9 cellular contexts compared by ENCODE assay signal in the genomic region with DNA sequence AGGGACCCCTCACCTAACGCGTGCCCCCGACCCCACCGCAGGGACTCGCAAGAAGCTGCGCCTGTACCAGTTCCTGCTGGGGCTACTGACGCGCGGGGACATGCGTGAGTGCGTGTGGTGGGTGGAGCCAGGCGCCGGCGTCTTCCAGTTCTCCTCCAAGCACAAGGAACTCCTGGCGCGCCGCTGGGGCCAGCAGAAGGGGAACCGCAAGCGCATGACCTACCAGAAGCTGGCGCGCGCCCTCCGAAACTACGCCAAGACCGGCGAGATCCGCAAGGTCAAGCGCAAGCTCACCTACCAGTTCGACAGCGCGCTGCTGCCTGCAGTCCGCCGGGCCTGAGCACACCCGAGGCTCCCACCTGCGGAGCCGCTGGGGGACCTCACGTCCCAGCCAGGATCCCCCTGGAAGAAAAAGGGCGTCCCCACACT. TPM values are rescaled to one million over a fixed set of nuclear protein-coding genes. Genes with fewer than 3 reads are reported as not detected.
DNase-seq lines count a peak whose midpoint lies in the region; ATAC-seq and TF ChIP-seq lines count a peak whose summit lies in the region.
"Had no signal": no experiment of that assay in that cellular context is flagged by ENCODE, and none has a peak within 500 bp of the region (broad histone marks: within the 10 kb centered on the region; RNA-seq: fewer than 3 reads in every experiment).

No MANE protein-coding gene starts in this region.

- peak; percentile 87 for DNase-seq in AG20443 (ENCODE audit: low spot score)
- no peak for DNase-seq in LNCaP clone FGC (ENCODE audit: low read depth)
- DNase-seq in adrenal gland, result peak; percentile 74 to 87 (median 86)
- DNase-seq in left cardiac atrium, result peak; percentile 89
- DNase-seq in prostate gland (ENCODE audit: low spot score), result peak; percentile 74
- DNase-seq in NCI-H1436 (lab: John Stamatoyannopoulos, UW), result no peak
- DNase-seq in SW480 (ENCODE audit: low spot score), result no peak

- ATAC-seq in left cardiac atrium, result peak; percentile 70 to 72
- ATAC-seq in HG02571 (IDR thresholded peaks at IDR 0.05; ENCODE audit: unreplicated experiment), result no peak

- H3K4me3 ChIP-seq in LNCaP clone FGC (ENCODE audit: low read depth, low read length) (peak overlapping the region; percentile 28), adrenal gland (peak overlapping the region in 1 of 4 donors; percentile 36), prostate gland (peak overlapping the region; percentile 13 to 22)

- H3K27ac ChIP-seq in adrenal gland (peak overlapping the region in 2 of 5 donors; percentile 59 to 78), prostate gland (no peak overlapping the region)

- intact Hi-C loops in adrenal gland (cut with DNase I) (no loop called here), left cardiac atrium (cut with DNase I) (no loop called here), prostate gland (cut with DNase I) (no loop called here)

- 3 to 15% (median 7%) methylated on average over 19 to 38 of the region's 38 CpGs; no CpG with 5 or more reads in 1 of the 4 donors for WGBS in adrenal gland, 4 donors
- WGBS in prostate gland, result 12% methylated on average over 19 of the region's 38 CpGs

- H3K9me3 ChIP-seq in adrenal gland (replicated peaks in 1 of 3), result no peaks in the 10 kb centered on the region
- H3K9me3 ChIP-seq in prostate gland, result no peaks in the 10 kb centered on the region

- H3K4me1 ChIP-seq in adrenal gland (replicated peaks in 1 of 2) (peaks cover 0 to 12% of the 10 kb centered on the region in 2 donors), prostate gland (replicated peaks) (no peaks in the 10 kb centered on the region)

- TF ChIP-seq POLR2A in adrenal gland (IDR thresholded peaks at IDR 0.05), result no peak
- peak; percentile 67 for TF ChIP-seq POLR2A in prostate gland (IDR thresholded peaks at IDR 0.05)

- H3K36me3 ChIP-seq in adrenal gland (replicated peaks in 1 of 2), result no peaks in the 10 kb centered on the region
- no peaks in the 10 kb centered on the region for H3K36me3 ChIP-seq in prostate gland

- H3K27me3 ChIP-seq in adrenal gland (peaks cover 19% of the 10 kb centered on the region), prostate gland (replicated peaks; ENCODE audit: insufficient read depth) (no peaks in the 10 kb centered on the region)

- no peak for TF ChIP-seq CTCF in LNCaP clone FGC (IDR thresholded peaks at IDR 0.05; ENCODE audit: control insufficient read depth, extremely low read depth, insufficient read depth)
- TF ChIP-seq CTCF in adrenal gland (IDR thresholded peaks at IDR 0.05), result no peak
- TF ChIP-seq CTCF in prostate gland (IDR thresholded peaks at IDR 0.05), result no peak

RNA-seq across cellular contexts. Expression of a gene that starts 4.7 kb away (rescaled TPM):
- 1 to 10 TPM in 1 of 8 donors, not detected in 7; 1.6 TPM for total RNA-seq in adrenal gland
- under 1 TPM in 1 of 3 donors, not detected in 2; 0.03 TPM for polyA plus RNA-seq in adrenal gland
- not detected for total RNA-seq in left cardiac atrium
- total RNA-seq in prostate gland, result under 1 TPM; 0.09 to 0.34 TPM
- total RNA-seq: glomerular endothelial cell had no signal

RNA-seq across cellular contexts. Expression of a gene that starts 9.3 kb away (rescaled TPM):
- total RNA-seq in adrenal gland (under 1 TPM in 2 of 8 donors, not detected in 6; 0.19 to 0.29 TPM), left cardiac atrium (not detected), prostate gland (not detected)
- under 1 TPM in 1 of 3 donors, not detected in 2; 0.03 TPM for polyA plus RNA-seq in adrenal gland
- total RNA-seq: glomerular endothelial cell had no signal

RNA-seq across cellular contexts. Expression of a gene that starts 43.9 kb away (rescaled TPM):
- 10 to 100 TPM in 7 of 8 donors, 1 to 10 TPM in 1; 8.4 to 59.0 (median 15.3) TPM for total RNA-seq in adrenal gland
- 10 to 100 TPM in 2 of 3 donors, 1 to 10 TPM in 1; 1.9 to 93.9 (median 40.1) TPM for polyA plus RNA-seq in adrenal gland
- total RNA-seq in left cardiac atrium, result 10 to 100 TPM; 12.0 to 13.4 TPM
- 10 to 100 TPM; 15.6 to 35.7 TPM for total RNA-seq in prostate gland

RNA-seq across cellular contexts. Expression of a gene that starts 48.3 kb away (rescaled TPM):
- total RNA-seq in adrenal gland, result 100 to 1,000 TPM; 113 to 216 (median 132) TPM
- polyA plus RNA-seq in adrenal gland, result 100 to 1,000 TPM in 2 of 3 donors, 10 to 100 TPM in 1; 39.4 to 123 (median 113) TPM
- total RNA-seq in left cardiac atrium, result 10 to 100 TPM; 82.3 to 96.9 TPM
- total RNA-seq in prostate gland, result 100 to 1,000 TPM; 135 to 286 TPM

RNA-seq across cellular contexts. Expression of a gene that starts 48.6 kb away (rescaled TPM):
- total RNA-seq in adrenal gland (10 to 100 TPM in 1 of 8 donors, 1 to 10 TPM in 5, under 1 TPM in 1, not detected in 1; 0.54 to 26.3 (median 2.1) TPM), left cardiac atrium (1 to 10 TPM; 1.4 to 1.5 TPM), prostate gland (10 to 100 TPM in 1 of 2 donors, 1 to 10 TPM in 1; 5.9 to 16.8 TPM)
- polyA plus RNA-seq in adrenal gland, result 1 to 10 TPM in 2 of 3 donors, under 1 TPM in 1; 0.88 to 2.2 (median 2.0) TPM
- total RNA-seq: glomerular endothelial cell had no signal

Comparison
In these comparisons a context has a peak if more than half of its experiments do, and no peak if none do; other contexts are left out.
1. DNase-seq: peak in AG20443 (single experiment), adrenal gland (7 of 7), left cardiac atrium (single experiment) and prostate gland (single experiment); none in LNCaP clone FGC (single experiment), NCI-H1436 (single experiment) and SW480 (single experiment).